In the genomic region with DNA sequence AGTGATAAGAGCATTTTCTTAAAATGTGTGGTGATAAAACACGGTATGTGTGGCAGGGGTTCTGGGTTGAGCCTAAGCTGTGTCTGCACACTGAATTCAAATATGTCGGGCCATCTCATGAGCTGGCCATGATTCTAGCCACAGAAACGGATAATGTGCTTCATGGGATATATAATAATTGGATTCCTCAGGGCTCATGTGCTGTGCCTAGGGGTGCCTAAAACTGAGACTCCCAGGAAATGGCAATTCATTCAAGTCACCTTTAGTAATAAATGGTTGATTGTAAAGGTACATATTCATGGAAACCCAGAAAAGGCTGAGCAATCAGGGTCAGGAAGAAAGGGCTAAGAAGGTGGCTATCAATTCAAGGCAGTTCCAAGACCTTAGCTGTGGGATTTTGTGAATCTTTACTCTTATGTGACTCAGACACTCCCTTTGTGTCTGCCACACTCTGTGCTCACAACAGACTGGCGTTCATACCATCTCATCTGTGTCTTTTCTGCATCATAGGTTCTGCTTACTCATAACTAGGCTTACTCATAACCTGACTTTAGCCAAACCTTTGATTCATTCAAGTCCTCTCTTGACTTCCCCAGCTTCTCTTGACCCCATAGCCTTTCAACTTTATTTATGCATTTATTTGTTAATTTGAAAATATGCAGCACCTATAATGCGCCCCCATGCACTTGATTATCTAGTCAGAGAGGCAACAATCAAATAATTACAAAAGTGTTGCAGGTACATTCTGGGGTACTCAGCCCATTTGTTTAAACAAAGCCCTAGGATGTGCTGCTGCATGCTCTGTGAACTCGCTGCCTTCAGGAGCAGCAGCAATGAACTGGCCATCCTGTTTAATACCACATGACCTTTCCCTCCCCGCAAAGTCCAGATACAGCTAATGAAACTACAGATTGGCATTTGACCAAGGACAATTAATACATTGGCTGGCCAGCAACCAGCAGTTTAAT, we compare ENCODE assay signal across 1 cellular context.
A peak's percentile ranks its signal among the peaks of the same experiment; 100 is the strongest.
TF ChIP-seq lines count a peak whose summit lies in the region.

No MANE protein-coding gene starts in this region.

TF ChIP-seq in K562, 482 proteins besides CTCF, POLR2A, EP300 and RAD21 (continued from another document):
- TF ChIP-seq, protein P1, sequence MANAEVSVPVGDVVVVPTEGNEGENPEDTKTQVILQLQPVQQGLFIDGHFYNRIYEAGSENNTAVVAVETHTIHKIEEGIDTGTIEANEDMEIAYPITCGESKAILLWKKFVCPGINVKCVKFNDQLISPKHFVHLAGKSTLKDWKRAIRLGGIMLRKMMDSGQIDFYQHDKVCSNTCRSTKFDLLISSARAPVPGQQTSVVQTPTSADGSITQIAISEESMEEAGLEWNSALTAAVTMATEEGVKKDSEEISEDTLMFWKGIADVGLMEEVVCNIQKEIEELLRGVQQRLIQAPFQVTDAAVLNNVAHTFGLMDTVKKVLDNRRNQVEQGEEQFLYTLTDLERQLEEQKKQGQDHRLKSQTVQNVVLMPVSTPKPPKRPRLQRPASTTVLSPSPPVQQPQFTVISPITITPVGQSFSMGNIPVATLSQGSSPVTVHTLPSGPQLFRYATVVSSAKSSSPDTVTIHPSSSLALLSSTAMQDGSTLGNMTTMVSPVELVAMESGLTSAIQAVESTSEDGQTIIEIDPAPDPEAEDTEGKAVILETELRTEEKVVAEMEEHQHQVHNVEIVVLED (CRISPR knock-in tag; IDR thresholded peaks at IDR 0.05): no peak
- TF ChIP-seq TCF3 (CRISPR knock-in tag; IDR thresholded peaks at IDR 0.05): no peak
- no peak for TF ChIP-seq ASH1L (IDR thresholded peaks at IDR 0.05; ENCODE audit: borderline replicate concordance, low read depth, partially characterized antibody)
- no peak for TF ChIP-seq STAG1 (CRISPR knock-in tag; IDR thresholded peaks at IDR 0.05; ENCODE audit: borderline replicate concordance)
- TF ChIP-seq ETV6 (IDR thresholded peaks at IDR 0.05; ENCODE audit: borderline replicate concordance in 1 of 2, low read depth in 2 of 2, low read length in 1 of 2): no peak
- TF ChIP-seq ETV6 (CRISPR knock-in tag; IDR thresholded peaks at IDR 0.05; ENCODE audit: borderline replicate concordance): no peak
- TF ChIP-seq FOSL1 (tag; conservative IDR thresholded peaks at IDR 0.05): peak; percentile 84
- TF ChIP-seq YY1 (IDR thresholded peaks at IDR 0.05; ENCODE audit: borderline replicate concordance in 1 of 3, control insufficient read depth in 1 of 3, extremely low read depth in 1 of 3, insufficient read depth in 3 of 3, insufficient read length in 1 of 3, insufficient replicate concordance in 2 of 3, low read depth in 1 of 3, low read length in 2 of 3): no peak
- TF ChIP-seq C11orf30 (IDR thresholded peaks at IDR 0.05; ENCODE audit: low read depth): peak; percentile 21; the same call in 1 of the 2 replicates
- TF ChIP-seq JUND (IDR thresholded peaks at IDR 0.05; ENCODE audit: borderline replicate concordance, low read depth, low read length): peak; percentile 53; the same call in 1 of the 2 replicates
- TF ChIP-seq JUND (tag; IDR thresholded peaks at IDR 0.05; ENCODE audit: borderline replicate concordance, low read depth, low read length): no peak
- TF ChIP-seq, protein P2, sequence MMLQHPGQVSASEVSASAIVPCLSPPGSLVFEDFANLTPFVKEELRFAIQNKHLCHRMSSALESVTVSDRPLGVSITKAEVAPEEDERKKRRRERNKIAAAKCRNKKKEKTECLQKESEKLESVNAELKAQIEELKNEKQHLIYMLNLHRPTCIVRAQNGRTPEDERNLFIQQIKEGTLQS (IDR thresholded peaks at IDR 0.05): peak; percentile 67; the same call in 1 of the 2 replicates
- TF ChIP-seq, protein P2 (CRISPR knock-in tag; conservative IDR thresholded peaks at IDR 0.05): no peak
- TF ChIP-seq JUN (IDR thresholded peaks at IDR 0.05; ENCODE audit: borderline replicate concordance, low read depth, low read length): peak; percentile 31; the same call in 1 of the 2 replicates
- no peak for TF ChIP-seq JUN (CRISPR knock-in tag; IDR thresholded peaks at IDR 0.05; ENCODE audit: borderline replicate concordance)
- TF ChIP-seq ZNF140 (CRISPR knock-in tag; IDR thresholded peaks at IDR 0.05): no peak
- no peak for TF ChIP-seq ZNF347 (CRISPR knock-in tag; IDR thresholded peaks at IDR 0.05; ENCODE audit: low read depth)
- no peak for TF ChIP-seq ZFP30 (CRISPR knock-in tag; IDR thresholded peaks at IDR 0.05; ENCODE audit: borderline replicate concordance)
- no peak for TF ChIP-seq BACH1 (tag; IDR thresholded peaks at IDR 0.05)
- 0 out of 2 replicates have a peak, but pooled peaks have one; percentile 13 for TF ChIP-seq MAFK (IDR thresholded peaks at IDR 0.05; ENCODE audit: low read length)
- TF ChIP-seq, protein P3, sequence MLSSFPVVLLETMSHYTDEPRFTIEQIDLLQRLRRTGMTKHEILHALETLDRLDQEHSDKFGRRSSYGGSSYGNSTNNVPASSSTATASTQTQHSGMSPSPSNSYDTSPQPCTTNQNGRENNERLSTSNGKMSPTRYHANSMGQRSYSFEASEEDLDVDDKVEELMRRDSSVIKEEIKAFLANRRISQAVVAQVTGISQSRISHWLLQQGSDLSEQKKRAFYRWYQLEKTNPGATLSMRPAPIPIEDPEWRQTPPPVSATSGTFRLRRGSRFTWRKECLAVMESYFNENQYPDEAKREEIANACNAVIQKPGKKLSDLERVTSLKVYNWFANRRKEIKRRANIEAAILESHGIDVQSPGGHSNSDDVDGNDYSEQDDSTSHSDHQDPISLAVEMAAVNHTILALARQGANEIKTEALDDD (IDR thresholded peaks at IDR 0.05): peak; percentile 48; the same call in 1 of the 2 replicates
- TF ChIP-seq SMARCA4 (IDR thresholded peaks at IDR 0.05): 0 out of 2 replicates have a peak, but pooled peaks have one; percentile 30
- TF ChIP-seq, protein P4, sequence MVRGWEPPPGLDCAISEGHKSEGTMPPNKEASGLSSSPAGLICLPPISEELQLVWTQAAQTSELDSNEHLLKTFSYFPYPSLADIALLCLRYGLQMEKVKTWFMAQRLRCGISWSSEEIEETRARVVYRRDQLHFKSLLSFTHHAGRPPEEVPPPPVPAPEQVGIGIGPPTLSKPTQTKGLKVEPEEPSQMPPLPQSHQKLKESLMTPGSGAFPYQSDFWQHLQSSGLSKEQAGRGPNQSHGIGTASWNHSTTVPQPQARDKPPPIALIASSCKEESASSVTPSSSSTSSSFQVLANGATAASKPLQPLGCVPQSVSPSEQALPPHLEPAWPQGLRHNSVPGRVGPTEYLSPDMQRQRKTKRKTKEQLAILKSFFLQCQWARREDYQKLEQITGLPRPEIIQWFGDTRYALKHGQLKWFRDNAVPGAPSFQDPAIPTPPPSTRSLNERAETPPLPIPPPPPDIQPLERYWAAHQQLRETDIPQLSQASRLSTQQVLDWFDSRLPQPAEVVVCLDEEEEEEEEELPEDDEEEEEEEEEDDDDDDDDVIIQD (CRISPR knock-in tag; IDR thresholded peaks at IDR 0.05): no peak
TF ChIP-seq in K562: peak in this region for 8.
